8 cellular contexts compared by ENCODE assay signal in genomic region chr19:48926909-48927308, GRCh38.
DNase-seq lines count a peak whose midpoint lies in the region; ATAC-seq, FAIRE-seq and TF ChIP-seq lines count a peak whose summit lies in the region.

No MANE protein-coding gene starts in this region.

- DNase-seq in CD1c-positive myeloid dendritic cell (ENCODE audit: extremely low spot score): peak; percentile 92
- DNase-seq in LNCaP clone FGC (ENCODE audit: low read depth): peak; percentile 30
- peak in 50 of 58 donors; percentile 4 to 85 (median 35) for DNase-seq in anterior cingulate cortex (lab: John Stamatoyannopoulos, UW)
- peak; percentile 98 for DNase-seq in kidney tubule cell (ENCODE audit: low spot score)
- peak; percentile 51 for DNase-seq in urothelium cell line (ENCODE audit: low spot score)
- no peak for DNase-seq in NCI-H1436 (lab: John Stamatoyannopoulos, UW)

- FAIRE-seq in urothelium cell line (lab: Jason Lieb, UNC): no peak

- no peak for ATAC-seq in GM19452 (IDR thresholded peaks at IDR 0.05; ENCODE audit: unreplicated experiment)
- ATAC-seq in HG02840 (IDR thresholded peaks at IDR 0.05; ENCODE audit: low FRiP score, unreplicated experiment): no peak

- no peak for TF ChIP-seq CTCF in LNCaP clone FGC (IDR thresholded peaks at IDR 0.05; ENCODE audit: control insufficient read depth, extremely low read depth, insufficient read depth)

- no peak overlapping the region for H3K4me3 ChIP-seq in LNCaP clone FGC (ENCODE audit: low read depth, low read length)
